In the genomic region with DNA sequence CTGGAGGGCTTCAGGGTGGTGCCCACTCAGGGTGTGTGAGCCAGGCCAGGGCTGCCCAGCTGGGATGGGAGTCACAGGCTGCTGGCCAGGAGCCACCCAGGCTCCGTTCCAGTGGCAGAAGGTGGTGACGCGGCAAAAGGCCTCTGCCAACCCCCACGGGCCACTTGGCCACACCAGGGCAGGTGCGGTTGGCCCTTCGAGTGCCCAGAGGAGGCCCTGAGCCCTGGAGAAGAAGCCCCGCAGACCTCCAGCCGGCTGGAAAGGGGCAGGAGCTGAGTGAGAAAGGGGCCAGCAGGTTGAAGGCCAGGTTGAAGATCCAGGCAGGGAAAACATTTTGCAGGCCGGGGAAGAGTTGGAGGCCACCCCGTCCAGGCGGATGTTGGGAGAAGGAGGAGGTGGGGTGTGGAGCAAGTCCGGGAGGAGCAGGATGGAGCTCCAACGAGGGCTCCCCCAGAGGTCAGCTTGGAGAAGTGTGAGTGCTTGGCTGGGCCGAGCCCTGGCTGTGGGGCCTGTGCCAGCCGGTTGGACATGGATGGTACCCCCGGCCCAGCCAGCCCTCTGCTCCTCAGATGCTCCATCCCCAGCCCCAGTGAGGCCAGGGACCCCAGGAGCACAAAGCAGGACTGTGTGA, we compare ENCODE assay signal across 2 cellular contexts.
TF ChIP-seq lines count a peak whose summit lies in the region.

No MANE protein-coding gene starts in this region.

TF ChIP-seq in IMR-90, 13 proteins besides CTCF, POLR2A, EP300 and RAD21:
- TF ChIP-seq MAFK (IDR thresholded peaks at IDR 0.05; ENCODE audit: low read depth, low read length) = no peak
- TF ChIP-seq CEBPB (IDR thresholded peaks at IDR 0.05; ENCODE audit: low read depth, low read length) = no peak
- TF ChIP-seq FOS (IDR thresholded peaks at IDR 0.05; ENCODE audit: low read depth, low read length) = no peak
- TF ChIP-seq, protein P1, sequence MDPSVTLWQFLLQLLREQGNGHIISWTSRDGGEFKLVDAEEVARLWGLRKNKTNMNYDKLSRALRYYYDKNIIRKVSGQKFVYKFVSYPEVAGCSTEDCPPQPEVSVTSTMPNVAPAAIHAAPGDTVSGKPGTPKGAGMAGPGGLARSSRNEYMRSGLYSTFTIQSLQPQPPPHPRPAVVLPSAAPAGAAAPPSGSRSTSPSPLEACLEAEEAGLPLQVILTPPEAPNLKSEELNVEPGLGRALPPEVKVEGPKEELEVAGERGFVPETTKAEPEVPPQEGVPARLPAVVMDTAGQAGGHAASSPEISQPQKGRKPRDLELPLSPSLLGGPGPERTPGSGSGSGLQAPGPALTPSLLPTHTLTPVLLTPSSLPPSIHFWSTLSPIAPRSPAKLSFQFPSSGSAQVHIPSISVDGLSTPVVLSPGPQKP (IDR thresholded peaks at IDR 0.05; ENCODE audit: borderline replicate concordance, low read depth, low read length) = no peak
- no peak for TF ChIP-seq BHLHE40 (IDR thresholded peaks at IDR 0.05; ENCODE audit: low read depth, low read length)
- no peak for TF ChIP-seq SMC3 (IDR thresholded peaks at IDR 0.05; ENCODE audit: low read depth, low read length)
- TF ChIP-seq, protein P2, sequence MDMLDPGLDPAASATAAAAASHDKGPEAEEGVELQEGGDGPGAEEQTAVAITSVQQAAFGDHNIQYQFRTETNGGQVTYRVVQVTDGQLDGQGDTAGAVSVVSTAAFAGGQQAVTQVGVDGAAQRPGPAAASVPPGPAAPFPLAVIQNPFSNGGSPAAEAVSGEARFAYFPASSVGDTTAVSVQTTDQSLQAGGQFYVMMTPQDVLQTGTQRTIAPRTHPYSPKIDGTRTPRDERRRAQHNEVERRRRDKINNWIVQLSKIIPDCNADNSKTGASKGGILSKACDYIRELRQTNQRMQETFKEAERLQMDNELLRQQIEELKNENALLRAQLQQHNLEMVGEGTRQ (IDR thresholded peaks at IDR 0.05; ENCODE audit: low read depth, low read length) = no peak
- TF ChIP-seq MAZ (IDR thresholded peaks at IDR 0.05; ENCODE audit: borderline replicate concordance, low read depth, low read length) = no peak
- TF ChIP-seq NFE2L2 (IDR thresholded peaks at IDR 0.05; ENCODE audit: low read depth, low read length) = no peak
TF ChIP-seq in IMR-90: peak in this region for 0.

TF ChIP-seq in H1, 55 proteins besides CTCF, POLR2A, EP300 and RAD21:
- TF ChIP-seq SIRT6 (IDR thresholded peaks at IDR 0.05; ENCODE audit: low read length) (no peak), NRF1 (IDR thresholded peaks at IDR 0.05; ENCODE audit: low read depth, low read length) (no peak), RBBP5 (IDR thresholded peaks at IDR 0.05; ENCODE audit: borderline replicate concordance, low read depth, low read length) (no peak), CHD2 (IDR thresholded peaks at IDR 0.05; ENCODE audit: low read length) (no peak), JUND (IDR thresholded peaks at IDR 0.05; ENCODE audit: low read length) (no peak), CHD1 (IDR thresholded peaks at IDR 0.05; ENCODE audit: low read depth, low read length) (no peak), SIX5 (IDR thresholded peaks at IDR 0.05; ENCODE audit: low read depth, low read length) (no peak), ZNF274 (IDR thresholded peaks at IDR 0.05; ENCODE audit: borderline replicate concordance, extremely low read depth, low read length) (no peak), GABPA (IDR thresholded peaks at IDR 0.05; ENCODE audit: borderline replicate concordance, insufficient read depth, low read length) (no peak), RXRA (IDR thresholded peaks at IDR 0.05; ENCODE audit: insufficient read depth, low read depth, low read length) (no peak), POU5F1 (IDR thresholded peaks at IDR 0.05; ENCODE audit: low read depth, low read length) (no peak), EGR1 (IDR thresholded peaks at IDR 0.05; ENCODE audit: borderline replicate concordance, low read depth, low read length) (no peak), EZH2 (IDR thresholded peaks at IDR 0.05; ENCODE audit: low read depth, low read length, severe bottlenecking) (no peak), CBX5 (IDR thresholded peaks at IDR 0.05; ENCODE audit: low read depth, low read length) (no peak), CTBP2 (IDR thresholded peaks at IDR 0.05; ENCODE audit: borderline replicate concordance, insufficient read depth, insufficient read length, low read length) (no peak), SAP30 (IDR thresholded peaks at IDR 0.05; ENCODE audit: insufficient read depth, insufficient replicate concordance, low read length) (no peak)
- TF ChIP-seq, protein P3, sequence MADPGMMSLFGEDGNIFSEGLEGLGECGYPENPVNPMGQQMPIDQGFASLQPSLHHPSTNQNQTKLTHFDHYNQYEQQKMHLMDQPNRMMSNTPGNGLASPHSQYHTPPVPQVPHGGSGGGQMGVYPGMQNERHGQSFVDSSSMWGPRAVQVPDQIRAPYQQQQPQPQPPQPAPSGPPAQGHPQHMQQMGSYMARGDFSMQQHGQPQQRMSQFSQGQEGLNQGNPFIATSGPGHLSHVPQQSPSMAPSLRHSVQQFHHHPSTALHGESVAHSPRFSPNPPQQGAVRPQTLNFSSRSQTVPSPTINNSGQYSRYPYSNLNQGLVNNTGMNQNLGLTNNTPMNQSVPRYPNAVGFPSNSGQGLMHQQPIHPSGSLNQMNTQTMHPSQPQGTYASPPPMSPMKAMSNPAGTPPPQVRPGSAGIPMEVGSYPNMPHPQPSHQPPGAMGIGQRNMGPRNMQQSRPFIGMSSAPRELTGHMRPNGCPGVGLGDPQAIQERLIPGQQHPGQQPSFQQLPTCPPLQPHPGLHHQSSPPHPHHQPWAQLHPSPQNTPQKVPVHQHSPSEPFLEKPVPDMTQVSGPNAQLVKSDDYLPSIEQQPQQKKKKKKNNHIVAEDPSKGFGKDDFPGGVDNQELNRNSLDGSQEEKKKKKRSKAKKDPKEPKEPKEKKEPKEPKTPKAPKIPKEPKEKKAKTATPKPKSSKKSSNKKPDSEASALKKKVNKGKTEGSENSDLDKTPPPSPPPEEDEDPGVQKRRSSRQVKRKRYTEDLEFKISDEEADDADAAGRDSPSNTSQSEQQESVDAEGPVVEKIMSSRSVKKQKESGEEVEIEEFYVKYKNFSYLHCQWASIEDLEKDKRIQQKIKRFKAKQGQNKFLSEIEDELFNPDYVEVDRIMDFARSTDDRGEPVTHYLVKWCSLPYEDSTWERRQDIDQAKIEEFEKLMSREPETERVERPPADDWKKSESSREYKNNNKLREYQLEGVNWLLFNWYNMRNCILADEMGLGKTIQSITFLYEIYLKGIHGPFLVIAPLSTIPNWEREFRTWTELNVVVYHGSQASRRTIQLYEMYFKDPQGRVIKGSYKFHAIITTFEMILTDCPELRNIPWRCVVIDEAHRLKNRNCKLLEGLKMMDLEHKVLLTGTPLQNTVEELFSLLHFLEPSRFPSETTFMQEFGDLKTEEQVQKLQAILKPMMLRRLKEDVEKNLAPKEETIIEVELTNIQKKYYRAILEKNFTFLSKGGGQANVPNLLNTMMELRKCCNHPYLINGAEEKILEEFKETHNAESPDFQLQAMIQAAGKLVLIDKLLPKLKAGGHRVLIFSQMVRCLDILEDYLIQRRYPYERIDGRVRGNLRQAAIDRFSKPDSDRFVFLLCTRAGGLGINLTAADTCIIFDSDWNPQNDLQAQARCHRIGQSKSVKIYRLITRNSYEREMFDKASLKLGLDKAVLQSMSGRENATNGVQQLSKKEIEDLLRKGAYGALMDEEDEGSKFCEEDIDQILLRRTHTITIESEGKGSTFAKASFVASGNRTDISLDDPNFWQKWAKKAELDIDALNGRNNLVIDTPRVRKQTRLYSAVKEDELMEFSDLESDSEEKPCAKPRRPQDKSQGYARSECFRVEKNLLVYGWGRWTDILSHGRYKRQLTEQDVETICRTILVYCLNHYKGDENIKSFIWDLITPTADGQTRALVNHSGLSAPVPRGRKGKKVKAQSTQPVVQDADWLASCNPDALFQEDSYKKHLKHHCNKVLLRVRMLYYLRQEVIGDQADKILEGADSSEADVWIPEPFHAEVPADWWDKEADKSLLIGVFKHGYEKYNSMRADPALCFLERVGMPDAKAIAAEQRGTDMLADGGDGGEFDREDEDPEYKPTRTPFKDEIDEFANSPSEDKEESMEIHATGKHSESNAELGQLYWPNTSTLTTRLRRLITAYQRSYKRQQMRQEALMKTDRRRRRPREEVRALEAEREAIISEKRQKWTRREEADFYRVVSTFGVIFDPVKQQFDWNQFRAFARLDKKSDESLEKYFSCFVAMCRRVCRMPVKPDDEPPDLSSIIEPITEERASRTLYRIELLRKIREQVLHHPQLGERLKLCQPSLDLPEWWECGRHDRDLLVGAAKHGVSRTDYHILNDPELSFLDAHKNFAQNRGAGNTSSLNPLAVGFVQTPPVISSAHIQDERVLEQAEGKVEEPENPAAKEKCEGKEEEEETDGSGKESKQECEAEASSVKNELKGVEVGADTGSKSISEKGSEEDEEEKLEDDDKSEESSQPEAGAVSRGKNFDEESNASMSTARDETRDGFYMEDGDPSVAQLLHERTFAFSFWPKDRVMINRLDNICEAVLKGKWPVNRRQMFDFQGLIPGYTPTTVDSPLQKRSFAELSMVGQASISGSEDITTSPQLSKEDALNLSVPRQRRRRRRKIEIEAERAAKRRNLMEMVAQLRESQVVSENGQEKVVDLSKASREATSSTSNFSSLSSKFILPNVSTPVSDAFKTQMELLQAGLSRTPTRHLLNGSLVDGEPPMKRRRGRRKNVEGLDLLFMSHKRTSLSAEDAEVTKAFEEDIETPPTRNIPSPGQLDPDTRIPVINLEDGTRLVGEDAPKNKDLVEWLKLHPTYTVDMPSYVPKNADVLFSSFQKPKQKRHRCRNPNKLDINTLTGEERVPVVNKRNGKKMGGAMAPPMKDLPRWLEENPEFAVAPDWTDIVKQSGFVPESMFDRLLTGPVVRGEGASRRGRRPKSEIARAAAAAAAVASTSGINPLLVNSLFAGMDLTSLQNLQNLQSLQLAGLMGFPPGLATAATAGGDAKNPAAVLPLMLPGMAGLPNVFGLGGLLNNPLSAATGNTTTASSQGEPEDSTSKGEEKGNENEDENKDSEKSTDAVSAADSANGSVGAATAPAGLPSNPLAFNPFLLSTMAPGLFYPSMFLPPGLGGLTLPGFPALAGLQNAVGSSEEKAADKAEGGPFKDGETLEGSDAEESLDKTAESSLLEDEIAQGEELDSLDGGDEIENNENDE (IDR thresholded peaks at IDR 0.05; ENCODE audit: insufficient replicate concordance, low read length) = no peak
- TF ChIP-seq, protein P4, sequence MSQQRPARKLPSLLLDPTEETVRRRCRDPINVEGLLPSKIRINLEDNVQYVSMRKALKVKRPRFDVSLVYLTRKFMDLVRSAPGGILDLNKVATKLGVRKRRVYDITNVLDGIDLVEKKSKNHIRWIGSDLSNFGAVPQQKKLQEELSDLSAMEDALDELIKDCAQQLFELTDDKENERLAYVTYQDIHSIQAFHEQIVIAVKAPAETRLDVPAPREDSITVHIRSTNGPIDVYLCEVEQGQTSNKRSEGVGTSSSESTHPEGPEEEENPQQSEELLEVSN (IDR thresholded peaks at IDR 0.05) = no peak
- TF ChIP-seq, protein P5, sequence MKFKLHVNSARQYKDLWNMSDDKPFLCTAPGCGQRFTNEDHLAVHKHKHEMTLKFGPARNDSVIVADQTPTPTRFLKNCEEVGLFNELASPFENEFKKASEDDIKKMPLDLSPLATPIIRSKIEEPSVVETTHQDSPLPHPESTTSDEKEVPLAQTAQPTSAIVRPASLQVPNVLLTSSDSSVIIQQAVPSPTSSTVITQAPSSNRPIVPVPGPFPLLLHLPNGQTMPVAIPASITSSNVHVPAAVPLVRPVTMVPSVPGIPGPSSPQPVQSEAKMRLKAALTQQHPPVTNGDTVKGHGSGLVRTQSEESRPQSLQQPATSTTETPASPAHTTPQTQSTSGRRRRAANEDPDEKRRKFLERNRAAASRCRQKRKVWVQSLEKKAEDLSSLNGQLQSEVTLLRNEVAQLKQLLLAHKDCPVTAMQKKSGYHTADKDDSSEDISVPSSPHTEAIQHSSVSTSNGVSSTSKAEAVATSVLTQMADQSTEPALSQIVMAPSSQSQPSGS (IDR thresholded peaks at IDR 0.05; ENCODE audit: low read length) = no peak
- TF ChIP-seq, protein P6, sequence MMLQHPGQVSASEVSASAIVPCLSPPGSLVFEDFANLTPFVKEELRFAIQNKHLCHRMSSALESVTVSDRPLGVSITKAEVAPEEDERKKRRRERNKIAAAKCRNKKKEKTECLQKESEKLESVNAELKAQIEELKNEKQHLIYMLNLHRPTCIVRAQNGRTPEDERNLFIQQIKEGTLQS (IDR thresholded peaks at IDR 0.05; ENCODE audit: insufficient read depth, low read depth, low read length) = no peak
